15 cellular contexts compared by ENCODE assay signal in the genomic region with DNA sequence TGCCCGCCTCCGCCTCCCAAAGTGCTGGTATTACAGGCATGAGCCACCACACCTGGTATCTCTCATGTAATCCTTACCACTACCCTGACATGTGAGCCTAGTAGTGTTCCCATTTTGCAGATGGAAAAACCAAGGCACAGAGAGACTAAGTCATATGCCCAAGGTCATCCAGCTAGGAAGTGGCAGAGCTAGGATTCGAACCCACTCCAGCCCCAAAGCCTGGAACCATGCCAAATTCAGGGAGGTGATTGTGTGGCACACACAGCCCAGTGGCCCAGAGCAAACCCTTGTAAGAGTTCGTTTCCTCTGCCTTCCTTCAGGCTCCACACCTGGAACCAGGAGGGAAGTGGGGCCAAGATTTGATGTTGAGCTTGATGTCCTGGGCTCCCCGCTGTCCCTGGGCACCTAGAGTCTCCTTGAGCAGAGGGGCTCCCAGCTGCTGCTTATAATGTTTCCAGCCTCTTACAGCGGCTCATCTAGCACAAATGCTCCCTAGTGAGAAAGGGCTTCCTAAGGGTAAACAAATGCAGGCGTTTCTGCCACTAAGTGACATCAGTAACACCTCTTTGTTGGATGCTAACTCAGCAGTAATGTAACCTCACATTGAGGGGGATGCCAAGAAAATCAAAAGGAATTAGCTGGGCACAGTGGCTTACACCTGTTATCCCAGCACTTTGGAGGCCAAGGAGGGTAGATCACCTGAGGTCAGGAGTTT. TPM values are rescaled to one million over a fixed set of nuclear protein-coding genes. Genes with fewer than 3 reads are reported as not detected.
DNase-seq lines count a peak whose midpoint lies in the region; ATAC-seq and TF ChIP-seq lines count a peak whose summit lies in the region.
"Had no signal": no experiment of that assay in that cellular context is flagged by ENCODE, and none has a peak within 500 bp of the region (broad histone marks: within the 10 kb centered on the region; RNA-seq: fewer than 3 reads in every experiment).

No MANE protein-coding gene starts in this region.

- no peak for TF ChIP-seq RAD21 in Ishikawa (IDR thresholded peaks at IDR 0.05; ENCODE audit: low read depth)

- WGBS in sigmoid colon, 2 donors = 70 to 89% methylated on average over 7 of the region's 7 CpGs

- POLR2A ChIA-PET in naive thymus-derived CD4-positive, alpha-beta T cell (lab: Charles Lee) = interaction anchor here (0.7 to 6.8 kb wide), 2 partner anchors 12 to 71 kb away, joined by 3 to 41 read pairs; no protein-coding TSS in a partner anchor

- no peak overlapping the region for H3K27ac ChIP-seq in naive thymus-derived CD4-positive, alpha-beta T cell (ENCODE audit: low read depth, low read length)
- H3K27ac ChIP-seq in sigmoid colon = no peak overlapping the region
- H3K27ac ChIP-seq: C4-2B had no signal

- H3K27me3 ChIP-seq in naive thymus-derived CD4-positive, alpha-beta T cell (ENCODE audit: control insufficient read depth in 2 of 2, insufficient read depth in 2 of 2, low read length in 2 of 2) = no peaks in the 10 kb centered on the region
- peaks cover 11 to 46% (median 39%) of the 10 kb centered on the region in 3 donors for H3K27me3 ChIP-seq in sigmoid colon

- H3K4me3 ChIP-seq in naive thymus-derived CD4-positive, alpha-beta T cell (ENCODE audit: low read length) = no peak overlapping the region
- no peak overlapping the region for H3K4me3 ChIP-seq in sigmoid colon
- H3K4me3 ChIP-seq: HAP-1 had no signal

- H3K4me1 Mint-ChIP-seq in natural killer cell (peaks cover 6 to 11% of the 10 kb centered on the region in 2 donors), T-helper 17 cell (peaks cover 17% of the 10 kb centered on the region)
- H3K4me1 Mint-ChIP-seq in natural killer cell treated with Interleukin-12 subunit alpha and Interleukin-12 subunit beta and Interleukin-15 and Interleukin-18, amount 100 ng/mL, for 72 hours (ENCODE audit: low read depth in 2 of 2) = peaks cover 8 to 45% of the 10 kb centered on the region in 2 donors
- peaks cover 10 to 37% (median 28%) of the 10 kb centered on the region in 7 donors for H3K4me1 Mint-ChIP-seq in naive thymus-derived CD4-positive, alpha-beta T cell

- no peak overlapping the region for H3K27ac Mint-ChIP-seq in natural killer cell
- peak overlapping the region in 1 of 2 donors; percentile 61 for H3K27ac Mint-ChIP-seq in natural killer cell treated with Interleukin-12 subunit alpha and Interleukin-12 subunit beta and Interleukin-15 and Interleukin-18, amount 100 ng/mL, for 72 hours
- peak overlapping the region; percentile 39 for H3K27ac Mint-ChIP-seq in T-helper 17 cell
- H3K27ac Mint-ChIP-seq in naive thymus-derived CD4-positive, alpha-beta T cell = peak overlapping the region in 1 of 9 donors; percentile 77
- H3K27ac Mint-ChIP-seq: HFFc6 had no signal

- H3K27me3 Mint-ChIP-seq in natural killer cell (ENCODE audit: low read depth in 2 of 2) (peaks cover 7 to 12% of the 10 kb centered on the region in 2 donors), T-helper 17 cell (no peaks in the 10 kb centered on the region)
- peaks cover 0 to 2% of the 10 kb centered on the region in 2 donors for H3K27me3 Mint-ChIP-seq in natural killer cell treated with Interleukin-12 subunit alpha and Interleukin-12 subunit beta and Interleukin-15 and Interleukin-18, amount 100 ng/mL, for 72 hours
- no peaks in the 10 kb centered on the region for H3K27me3 Mint-ChIP-seq in naive thymus-derived CD4-positive, alpha-beta T cell
- H3K27me3 Mint-ChIP-seq: CD4-positive, alpha-beta memory T cell had no signal

- CTCF ChIA-PET in naive thymus-derived CD4-positive, alpha-beta T cell (lab: Charles Lee) = interaction anchor here (0.6 to 8.1 kb wide), 5 partner anchors 12 to 291 kb away, joined by 3 to 99 read pairs (median 6); no protein-coding TSS in a partner anchor

- H3K9me3 Mint-ChIP-seq in natural killer cell = no peaks in the 10 kb centered on the region
- no peaks in the 10 kb centered on the region for H3K9me3 Mint-ChIP-seq in natural killer cell treated with Interleukin-12 subunit alpha and Interleukin-12 subunit beta and Interleukin-15 and Interleukin-18, amount 100 ng/mL, for 72 hours
- no peaks in the 10 kb centered on the region for H3K9me3 Mint-ChIP-seq in naive thymus-derived CD4-positive, alpha-beta T cell
- H3K9me3 Mint-ChIP-seq: CD4-positive, alpha-beta memory T cell; HFFc6 had no signal

- H3K4me3 Mint-ChIP-seq in natural killer cell (peak overlapping the region; percentile 40), T-helper 17 cell (no peak overlapping the region)
- no peak overlapping the region for H3K4me3 Mint-ChIP-seq in natural killer cell treated with Interleukin-12 subunit alpha and Interleukin-12 subunit beta and Interleukin-15 and Interleukin-18, amount 100 ng/mL, for 72 hours
- H3K4me3 Mint-ChIP-seq in naive thymus-derived CD4-positive, alpha-beta T cell = no peak overlapping the region
- H3K4me3 Mint-ChIP-seq: CD4-positive, alpha-beta memory T cell; HFFc6 had no signal

- ATAC-seq in natural killer cell (no peak), T-helper 17 cell (no peak), left cardiac atrium (no peak)
- no peak for ATAC-seq in natural killer cell treated with Interleukin-12 subunit alpha and Interleukin-12 subunit beta and Interleukin-15 and Interleukin-18, amount 100 ng/mL, for 72 hours
- ATAC-seq in naive thymus-derived CD4-positive, alpha-beta T cell = no peak

- no peaks in the 10 kb centered on the region for H3K9me3 ChIP-seq in T-helper 17 cell (ENCODE audit: control insufficient read depth, low read length, poor library complexity, severe bottlenecking)
- H3K9me3 ChIP-seq in naive thymus-derived CD4-positive, alpha-beta T cell (ENCODE audit: control insufficient read depth in 2 of 3, low read length in 3 of 3) = no peaks in the 10 kb centered on the region
- no peaks in the 10 kb centered on the region for H3K9me3 ChIP-seq in sigmoid colon
- H3K9me3 ChIP-seq: BE2C, HAP-1 had no signal

- TF ChIP-seq CTCF in natural killer cell (IDR thresholded peaks at IDR 0.05) (no peak), sigmoid colon (IDR thresholded peaks at IDR 0.05) (no peak)

- TF ChIP-seq POLR2A in sigmoid colon (IDR thresholded peaks at IDR 0.05) = no peak

- H3K36me3 Mint-ChIP-seq in natural killer cell (no peaks in the 10 kb centered on the region), T-helper 17 cell (ENCODE audit: low read depth) (no peaks in the 10 kb centered on the region)
- H3K36me3 Mint-ChIP-seq in natural killer cell treated with Interleukin-12 subunit alpha and Interleukin-12 subunit beta and Interleukin-15 and Interleukin-18, amount 100 ng/mL, for 72 hours = no peaks in the 10 kb centered on the region
- H3K36me3 Mint-ChIP-seq in naive thymus-derived CD4-positive, alpha-beta T cell = peaks cover 0 to 17% (median 0%) of the 10 kb centered on the region in 5 donors

- peaks cover 16% of the 10 kb centered on the region in 2 donors for H3K4me1 ChIP-seq in naive thymus-derived CD4-positive, alpha-beta T cell (ENCODE audit: control insufficient read depth in 2 of 2, insufficient read depth in 2 of 2, low read length in 2 of 2)
- peaks cover 0 to 21% (median 18%) of the 10 kb centered on the region in 4 donors for H3K4me1 ChIP-seq in sigmoid colon
- H3K4me1 ChIP-seq: BE2C had no signal

- DNase-seq in natural killer cell = no peak
- no peak for DNase-seq in natural killer cell treated with Interleukin-12 subunit alpha and Interleukin-12 subunit beta and Interleukin-15 and Interleukin-18, amount 100 ng/mL, for 72 hours (ENCODE audit: low spot score)
- no peak for DNase-seq in T-helper 17 cell
- DNase-seq in left cardiac atrium = no peak
- no peak for DNase-seq in naive thymus-derived CD4-positive, alpha-beta T cell
- no peak for DNase-seq in sigmoid colon
- DNase-seq: BE2C; CD4-positive, alpha-beta memory T cell; DND-41; GDM1; GOT3; HFFc6 had no signal

- intact Hi-C loops in natural killer cell (cut with micrococcal nuclease) (no loop called here), left cardiac atrium (cut with DNase I) (loop anchor here (5.0 to 10.0 kb wide), 2 partner anchors 267 to 301 kb away; a partner anchor contains a TSS), sigmoid colon (cut with DNase I) (no loop called here)
- intact Hi-C loops in naive thymus-derived CD4-positive, alpha-beta T cell (cut with micrococcal nuclease) = no loop called here

- TF ChIP-seq EP300 in Ishikawa (IDR thresholded peaks at IDR 0.05; ENCODE audit: borderline replicate concordance) (no peak), sigmoid colon (IDR thresholded peaks at IDR 0.05) (no peak)

- peaks cover 0 to 52% (median 7%) of the 10 kb centered on the region in 3 experiments for H3K36me3 ChIP-seq in naive thymus-derived CD4-positive, alpha-beta T cell (ENCODE audit: control insufficient read depth in 2 of 3, insufficient read depth in 3 of 3, low read length in 3 of 3)
- H3K36me3 ChIP-seq in sigmoid colon = no peaks in the 10 kb centered on the region
- H3K36me3 ChIP-seq: BE2C had no signal

TF ChIP-seq in Ishikawa, 13 proteins besides CTCF, POLR2A, EP300 and RAD21 (continues in another document):
- TF ChIP-seq TCF12 (IDR thresholded peaks at IDR 0.05; ENCODE audit: low read depth) (no peak), FOXM1 (IDR thresholded peaks at IDR 0.05; ENCODE audit: borderline replicate concordance, low read depth) (no peak), TAF1 (IDR thresholded peaks at IDR 0.05; ENCODE audit: low read depth) (no peak)

RNA-seq across cellular contexts. Expression of a gene that starts 3.6 kb away (rescaled TPM):
- 10 to 100 TPM; 10.1 to 10.8 (median 10.4) TPM for total RNA-seq in natural killer cell
- 100 to 1,000 TPM; 138 to 203 TPM for total RNA-seq in natural killer cell treated with Interleukin-12 subunit alpha and Interleukin-12 subunit beta and Interleukin-15 and Interleukin-18, amount 100 ng/mL, for 72 hours
- total RNA-seq in T-helper 17 cell = 100 to 1,000 TPM; 103 to 105 TPM
- 1 to 10 TPM; 3.3 to 7.2 TPM for total RNA-seq in left cardiac atrium
- total RNA-seq in naive thymus-derived CD4-positive, alpha-beta T cell = 100 to 1,000 TPM in 3 of 5 experiments, 10 to 100 TPM in 2; 64.0 to 158 (median 144) TPM
- 10 to 100 TPM; 37.1 to 44.4 TPM for polyA plus RNA-seq in naive thymus-derived CD4-positive, alpha-beta T cell
- total RNA-seq in sigmoid colon = 10 to 100 TPM in 1 of 4 donors, 1 to 10 TPM in 3; 1.6 to 14.5 (median 4.2) TPM
- polyA plus RNA-seq in sigmoid colon = 10 to 100 TPM in 1 of 3 donors, under 1 TPM in 1, not detected in 1; 0.60 to 20.9 TPM

RNA-seq across cellular contexts. Expression of a gene that starts 21.5 kb away (rescaled TPM):
- total RNA-seq in natural killer cell (100 to 1,000 TPM in 1 of 3 donors, 10 to 100 TPM in 2; 39.0 to 110 (median 72.5) TPM), T-helper 17 cell (10 to 100 TPM; 69.1 to 77.8 TPM), left cardiac atrium (100 to 1,000 TPM; 250 to 412 TPM), sigmoid colon (100 to 1,000 TPM; 127 to 186 (median 174) TPM)
- total RNA-seq in natural killer cell treated with Interleukin-12 subunit alpha and Interleukin-12 subunit beta and Interleukin-15 and Interleukin-18, amount 100 ng/mL, for 72 hours = 10 to 100 TPM; 10.9 to 46.2 TPM
- 100 to 1,000 TPM in 2 of 5 experiments, 10 to 100 TPM in 3; 26.3 to 106 (median 90.3) TPM for total RNA-seq in naive thymus-derived CD4-positive, alpha-beta T cell
- 10 to 100 TPM in 1 of 2 donors, 1 to 10 TPM in 1; 6.3 to 12.4 TPM for polyA plus RNA-seq in naive thymus-derived CD4-positive, alpha-beta T cell
- 100 to 1,000 TPM in 1 of 3 donors, 10 to 100 TPM in 2; 15.3 to 107 (median 16.8) TPM for polyA plus RNA-seq in sigmoid colon

Comparison
In these comparisons a context has a peak if more than half of its experiments do, and no peak if none do; other contexts are left out.
1. RNA of a gene that starts 3.6 kb away (total RNA-seq): 138 to 203 TPM in natural killer cell treated with Interleukin-12 subunit alpha and Interleukin-12 subunit beta and Interleukin-15 and Interleukin-18, amount 100 ng/mL, for 72 hours, 64.0 to 158 TPM in naive thymus-derived CD4-positive, alpha-beta T cell and 103 to 105 TPM in T-helper 17 cell; 10.1 to 10.8 TPM in natural killer cell, 3.3 to 7.2 TPM in left cardiac atrium and 1.6 to 14.5 TPM in sigmoid colon; every median in the first group is over 4 times any median in the second.
2. intact Hi-C loops: an anchor here in left cardiac atrium (5.0 to 10.0 kb wide); none called in natural killer cell, naive thymus-derived CD4-positive, alpha-beta T cell and sigmoid colon.